11 cellular contexts compared by ENCODE assay signal in genomic region chr2:173652731-173653426, GRCh38.
A peak's percentile ranks its signal among the peaks of the same experiment; 100 is the strongest.
DNase-seq lines count a peak whose midpoint lies in the region; ATAC-seq, FAIRE-seq and TF ChIP-seq lines count a peak whose summit lies in the region.
"Had no signal": no experiment of that assay in that cellular context is flagged by ENCODE, and none has a peak within 500 bp of the region (broad histone marks: within the 10 kb centered on the region; RNA-seq: fewer than 3 reads in every experiment).

No MANE protein-coding gene starts in this region.

- H3K27me3 Mint-ChIP-seq in astrocyte (ENCODE audit: low read depth, unreplicated experiment), result no peaks in the 10 kb centered on the region

- H3K36me3 ChIP-seq in astrocyte (ENCODE audit: insufficient read depth, low read length) (no peaks in the 10 kb centered on the region), lower lobe of right lung (no peaks in the 10 kb centered on the region)

- H3K27ac ChIP-seq in A549 (peak overlapping the region; percentile 82 to 88), astrocyte (ENCODE audit: low read depth, low read length) (peak overlapping the region; percentile 96), lower lobe of right lung (no peak overlapping the region)

- H3K9me3 ChIP-seq in A549, result no peaks in the 10 kb centered on the region
- no peaks in the 10 kb centered on the region for H3K9me3 ChIP-seq in astrocyte (ENCODE audit: insufficient read depth, low read depth, low read length)
- no peaks in the 10 kb centered on the region for H3K9me3 ChIP-seq in lower lobe of right lung

- peak overlapping the region; percentile 94 for H3K27ac Mint-ChIP-seq in astrocyte (ENCODE audit: unreplicated experiment)

- intact Hi-C loops in lower lobe of right lung (cut with DNase I), result no loop called here

- H3K79me2 ChIP-seq in astrocyte (ENCODE audit: insufficient read depth, low read length), result no peaks in the 10 kb centered on the region

- H3K4me3 ChIP-seq in A549 (0 out of 3 replicates have a peak overlapping the region, but pooled peaks have one; percentile 2), astrocyte (ENCODE audit: insufficient read depth, low read depth, low read length) (peak overlapping the region; percentile 9), lower lobe of right lung (no peak overlapping the region)

- TF ChIP-seq CTCF in A549 (IDR thresholded peaks at IDR 0.05) (no peak), astrocyte (IDR thresholded peaks at IDR 0.05; ENCODE audit: insufficient read depth, low read depth, low read length) (no peak), lower lobe of right lung (IDR thresholded peaks at IDR 0.05) (no peak), GM20000 (IDR thresholded peaks at IDR 0.05; ENCODE audit: extremely low read depth, missing control alignments) (no peak)

- POLR2A ChIA-PET in A549 (lab: Yijun Ruan, JAX), result interaction anchor here (1.4 kb wide), 1 partner anchor 684 kb away, joined by 3 read pairs; no protein-coding TSS in a partner anchor

- H3K9me3 Mint-ChIP-seq in astrocyte (ENCODE audit: unreplicated experiment), result peaks cover 2% of the 10 kb centered on the region

- peaks cover 54% of the 10 kb centered on the region for H3K4me1 ChIP-seq in A549
- peaks cover 18% of the 10 kb centered on the region for H3K4me1 ChIP-seq in astrocyte (ENCODE audit: insufficient read depth, low read length)
- H3K4me1 ChIP-seq in lower lobe of right lung, result peaks cover 7% of the 10 kb centered on the region

- no peak for TF ChIP-seq POLR2A in A549 (IDR thresholded peaks at IDR 0.05; ENCODE audit: low read length)

- H4K20me1 ChIP-seq in astrocyte (ENCODE audit: insufficient read depth, low read length), result no peaks in the 10 kb centered on the region

- H3K4me2 ChIP-seq in A549 (peak overlapping the region; percentile 73), astrocyte (ENCODE audit: low read length) (peak overlapping the region; percentile 73)

- 10% methylated on average over 10 of the region's 10 CpGs for WGBS in A549 (ENCODE audit: missing lambda C conversion rate)

- FAIRE-seq in A549 (lab: Jason Lieb, UNC) (peak; percentile 88), astrocyte (lab: Jason Lieb, UNC) (peak; percentile 97)
- FAIRE-seq: D721Med had no signal

- H3K4me1 Mint-ChIP-seq in astrocyte (ENCODE audit: low read depth, unreplicated experiment), result peaks cover 19% of the 10 kb centered on the region

- peak overlapping the region; percentile 75 for H3K9ac ChIP-seq in astrocyte (ENCODE audit: low read length)

- peak; percentile 29 to 39; a peak in 4 of 5 replicates for TF ChIP-seq RAD21 in A549 (conservative IDR thresholded peaks at IDR 0.05 in 1 of 2, IDR thresholded peaks at IDR 0.05 in 1 of 2)

- peak in 1 of 2 experiments; percentile 63; a peak in 2 of 5 replicates for TF ChIP-seq EP300 in A549 (IDR thresholded peaks at IDR 0.05)

- DNase-seq in A549 (ENCODE audit: low read depth in 1 of 2, low spot score in 1 of 2), result peak; percentile 83 to 96
- DNase-seq in HS-5 (ENCODE audit: low read depth), result peak; percentile 94
- DNase-seq in astrocyte (ENCODE audit: low read depth), result peak; percentile 96
- DNase-seq in lower lobe of right lung, result no peak
- DNase-seq in NCI-H1694 treated with DMSO at 0.1 percent for 48 hours (lab: John Stamatoyannopoulos, UW), result no peak
- DNase-seq in GM20000 (ENCODE audit: low spot score), result no peak
- DNase-seq: activated effector memory CD4-positive, alpha-beta T cell treated with anti-CD3 and anti-CD28 coated beads, Interleukin-2, amount 50 U/mL, for 16 hours; H7 had no signal

- peak overlapping the region; percentile 45 for H3K4me3 Mint-ChIP-seq in astrocyte (ENCODE audit: unreplicated experiment)

- ATAC-seq in A549 (peak; percentile 96 to 98), lower lobe of right lung (peak; percentile 48 to 54), HG03045 (IDR thresholded peaks at IDR 0.05; ENCODE audit: unreplicated experiment) (no peak), GM18519 (IDR thresholded peaks at IDR 0.05; ENCODE audit: low FRiP score, unreplicated experiment) (no peak)

- CTCF ChIA-PET in A549 (lab: Yijun Ruan, JAX), result interaction anchor here (0.9 kb wide), 1 partner anchor 246 kb away, joined by 3 read pairs; no protein-coding TSS in a partner anchor

- no peaks in the 10 kb centered on the region for H3K27me3 ChIP-seq in astrocyte (ENCODE audit: insufficient read depth, low read length)
- no peaks in the 10 kb centered on the region for H3K27me3 ChIP-seq in lower lobe of right lung (ENCODE audit: low read depth)

- H3K36me3 Mint-ChIP-seq in astrocyte (ENCODE audit: low read depth, unreplicated experiment), result no peaks in the 10 kb centered on the region

- no peak overlapping the region for H2AFZ ChIP-seq in astrocyte (ENCODE audit: low read depth, low read length)

TF ChIP-seq in A549, 52 proteins besides CTCF, POLR2A, EP300 and RAD21:
- no peak for TF ChIP-seq NR3C1 (IDR thresholded peaks at IDR 0.05)
- TF ChIP-seq RFX5 (IDR thresholded peaks at IDR 0.05), result no peak
- 0 out of 2 replicates have a peak, but pooled peaks have one; percentile 24 for TF ChIP-seq HES2 (IDR thresholded peaks at IDR 0.05)
- peak in 1 of 2 experiments; percentile 46; a peak in 1 of 4 replicates for TF ChIP-seq CEBPB (IDR thresholded peaks at IDR 0.05)
- TF ChIP-seq GATA3 (IDR thresholded peaks at IDR 0.05; ENCODE audit: borderline replicate concordance), result peak; percentile 81
- TF ChIP-seq REST (IDR thresholded peaks at IDR 0.05), result no peak
- TF ChIP-seq BCL3 (IDR thresholded peaks at IDR 0.05), result peak; percentile 80; the same call in 1 of the 3 replicates
- peak; percentile 31; the same call in 2 of the 3 replicates for TF ChIP-seq SMC3 (IDR thresholded peaks at IDR 0.05)
- no peak for TF ChIP-seq SREBF2 (IDR thresholded peaks at IDR 0.05)
- peak; percentile 20; the same call in 1 of the 2 replicates for TF ChIP-seq MYC (IDR thresholded peaks at IDR 0.05; ENCODE audit: borderline replicate concordance, low read length)
- peak; percentile 52 for TF ChIP-seq MAFK (IDR thresholded peaks at IDR 0.05; ENCODE audit: partially characterized antibody)
- TF ChIP-seq PBX3 (IDR thresholded peaks at IDR 0.05), result 0 out of 2 replicates have a peak, but pooled peaks have one; percentile 28
- peak; percentile 79 to 87; a peak in 3 of 5 replicates for TF ChIP-seq JUN (IDR thresholded peaks at IDR 0.05)
- peak; percentile 96 for TF ChIP-seq FOSL2 (IDR thresholded peaks at IDR 0.05)
- peak; percentile 97 for TF ChIP-seq FOSL2 (CRISPR knock-in tag; IDR thresholded peaks at IDR 0.05)
- TF ChIP-seq MAX (IDR thresholded peaks at IDR 0.05), result peak; percentile 83
- peak; percentile 96 for TF ChIP-seq JUNB (IDR thresholded peaks at IDR 0.05)

Comparison
In these comparisons a context has a peak if more than half of its experiments do, and no peak if none do; other contexts are left out.
1. ATAC-seq: peak in A549 (2 of 2) and lower lobe of right lung (2 of 2); none in HG03045 (single experiment) and GM18519 (single experiment).
2. DNase-seq: peak in A549 (2 of 2), HS-5 (single experiment) and astrocyte (single experiment); none in lower lobe of right lung (single experiment), NCI-H1694 treated with DMSO at 0.1 percent for 48 hours (single experiment) and GM20000 (single experiment).